ENCODE assay signal across 26 cellular contexts in genomic region chr1:220769205-220769604, GRCh38. TPM values are rescaled to one million over a fixed set of nuclear protein-coding genes. Genes with fewer than 3 reads are reported as not detected.
"Had no signal": no experiment of that assay in that cellular context is flagged by ENCODE, and none has a peak within 500 bp of the region (broad histone marks: within the 10 kb centered on the region; RNA-seq: fewer than 3 reads in every experiment).

No MANE protein-coding gene starts in this region.

- H3K27ac ChIP-seq: ovary, tibial artery had no signal

- H3K9me3 Mint-ChIP-seq: activated CD8-positive, alpha-beta T cell treated with anti-CD3 and anti-CD28 coated beads for 36 hours; activated naive CD8-positive, alpha-beta T cell treated with anti-CD3 and anti-CD28 coated beads, Interleukin-2, amount 10 ng/mL, durations not matched to agents 7 days and 5 days; activated T-cell treated with anti-CD3 and anti-CD28 coated beads, Interleukin-2, amount 50 U/mL, for 24 hours; activated T-helper 2 cell treated with anti-CD3 and anti-CD28 coated beads, Interferon-gamma antibody, Interleukin-2, Interleukin-4, amounts not matched to agents 10 μg/mL and 5 μg/mL and 100 μg/mL, durations not matched to agents 14 hours and 24 hours and 36 hours; neural crest cell had no signal

- DNase-seq: activated CD4-positive, alpha-beta T cell treated with anti-CD3 and anti-CD28 coated beads for 48 hours; activated CD4-positive, CD25-positive, alpha-beta regulatory T cell; activated CD8-positive, alpha-beta T cell treated with anti-CD3 and anti-CD28 coated beads for 36 hours; activated naive CD4-positive, alpha-beta T cell treated with Interleukin-2 at 50 U/mL for 16 hours; activated naive CD8-positive, alpha-beta T cell treated with anti-CD3 and anti-CD28 coated beads, Interleukin-2, amount 10 ng/mL, durations not matched to agents 7 days and 5 days; activated T-cell treated with anti-CD3 and anti-CD28 coated beads, Interleukin-2, amount 50 U/mL, for 24 hours; body of pancreas; central memory CD4-positive, alpha-beta T cell; erythroblast; foreskin melanocyte; glutamatergic neuron; kidney; left ventricle myocardium inferior; mucosa of descending colon; naive B cell; ovary; stimulated activated CD4-positive, alpha-beta T cell treated with anti-CD3 and anti-CD28 coated beads, Interleukin-4, amount 100 ng/mL, for 4 hours; stimulated activated naive CD4-positive, alpha-beta T cell treated with Interleukin-2 at 50 U/mL for 16 hours; substantia nigra; tibial artery; uterus had no signal

- H3K36me3 Mint-ChIP-seq: activated naive CD8-positive, alpha-beta T cell treated with anti-CD3 and anti-CD28 coated beads, Interleukin-2, amount 10 ng/mL, durations not matched to agents 7 days and 5 days had no signal

- H3K4me3 Mint-ChIP-seq: activated CD8-positive, alpha-beta T cell treated with anti-CD3 and anti-CD28 coated beads for 36 hours; activated naive CD8-positive, alpha-beta T cell treated with anti-CD3 and anti-CD28 coated beads, Interleukin-2, amount 10 ng/mL, durations not matched to agents 7 days and 5 days; activated T-cell treated with anti-CD3 and anti-CD28 coated beads, Interleukin-2, amount 50 U/mL, for 24 hours; neural crest cell had no signal

- H3K27me3 ChIP-seq: body of pancreas, ovary, tibial artery, uterus had no signal

- H3K4me3 ChIP-seq: body of pancreas, coronary artery, left ventricle myocardium inferior, mucosa of descending colon, ovary, tibial artery, uterus had no signal

- H3K27ac Mint-ChIP-seq: activated CD8-positive, alpha-beta T cell treated with anti-CD3 and anti-CD28 coated beads for 36 hours; activated naive CD8-positive, alpha-beta T cell treated with anti-CD3 and anti-CD28 coated beads, Interleukin-2, amount 10 ng/mL, durations not matched to agents 7 days and 5 days; activated T-cell treated with anti-CD3 and anti-CD28 coated beads, Interleukin-2, amount 50 U/mL, for 24 hours; activated T-helper 2 cell treated with anti-CD3 and anti-CD28 coated beads, Interferon-gamma antibody, Interleukin-2, Interleukin-4, amounts not matched to agents 10 μg/mL and 5 μg/mL and 100 μg/mL, durations not matched to agents 14 hours and 24 hours and 36 hours had no signal

- H3K4me1 ChIP-seq: uterus had no signal

- H3K36me3 ChIP-seq: ovary, uterus had no signal

- H3K27me3 Mint-ChIP-seq: naive B cell had no signal

- ATAC-seq: activated CD8-positive, alpha-beta T cell treated with anti-CD3 and anti-CD28 coated beads for 36 hours; body of pancreas; mucosa of descending colon; sciatic nerve had no signal

- H3K9me3 ChIP-seq: body of pancreas, left ventricle myocardium inferior, mucosa of descending colon, ovary, tibial artery, uterus had no signal

- H3K4me1 Mint-ChIP-seq: activated naive CD8-positive, alpha-beta T cell treated with anti-CD3 and anti-CD28 coated beads, Interleukin-2, amount 10 ng/mL, durations not matched to agents 7 days and 5 days; neural crest cell had no signal

RNA-seq across cellular contexts. Expression of gene MTARC1, which starts 17.5 kb away (rescaled TPM):
- total RNA-seq: activated CD8-positive, alpha-beta T cell treated with anti-CD3 and anti-CD28 coated beads for 36 hours; activated naive CD8-positive, alpha-beta T cell treated with anti-CD3 and anti-CD28 coated beads, Interleukin-2, amount 10 ng/mL, durations not matched to agents 7 days and 5 days; activated T-helper 2 cell treated with anti-CD3 and anti-CD28 coated beads, Interferon-gamma antibody, Interleukin-2, Interleukin-4, amounts not matched to agents 10 μg/mL and 5 μg/mL and 100 μg/mL, durations not matched to agents 14 hours and 24 hours and 36 hours; T-helper 2 cell treated with Interferon-gamma antibody and Interleukin-4, amounts not matched to agents 100 ng/mL and 5 ng/mL, for 36 hours had no signal

RNA-seq across cellular contexts. Expression of gene MTARC2, which starts 21.1 kb away (rescaled TPM):
- total RNA-seq: activated CD8-positive, alpha-beta T cell treated with anti-CD3 and anti-CD28 coated beads for 36 hours; activated naive CD8-positive, alpha-beta T cell treated with anti-CD3 and anti-CD28 coated beads, Interleukin-2, amount 10 ng/mL, durations not matched to agents 7 days and 5 days; activated T-helper 2 cell treated with anti-CD3 and anti-CD28 coated beads, Interferon-gamma antibody, Interleukin-2, Interleukin-4, amounts not matched to agents 10 μg/mL and 5 μg/mL and 100 μg/mL, durations not matched to agents 14 hours and 24 hours and 36 hours; T-helper 2 cell treated with Interferon-gamma antibody and Interleukin-4, amounts not matched to agents 100 ng/mL and 5 ng/mL, for 36 hours had no signal
